ENCODE assay signal across 15 cellular contexts in the genomic region with DNA sequence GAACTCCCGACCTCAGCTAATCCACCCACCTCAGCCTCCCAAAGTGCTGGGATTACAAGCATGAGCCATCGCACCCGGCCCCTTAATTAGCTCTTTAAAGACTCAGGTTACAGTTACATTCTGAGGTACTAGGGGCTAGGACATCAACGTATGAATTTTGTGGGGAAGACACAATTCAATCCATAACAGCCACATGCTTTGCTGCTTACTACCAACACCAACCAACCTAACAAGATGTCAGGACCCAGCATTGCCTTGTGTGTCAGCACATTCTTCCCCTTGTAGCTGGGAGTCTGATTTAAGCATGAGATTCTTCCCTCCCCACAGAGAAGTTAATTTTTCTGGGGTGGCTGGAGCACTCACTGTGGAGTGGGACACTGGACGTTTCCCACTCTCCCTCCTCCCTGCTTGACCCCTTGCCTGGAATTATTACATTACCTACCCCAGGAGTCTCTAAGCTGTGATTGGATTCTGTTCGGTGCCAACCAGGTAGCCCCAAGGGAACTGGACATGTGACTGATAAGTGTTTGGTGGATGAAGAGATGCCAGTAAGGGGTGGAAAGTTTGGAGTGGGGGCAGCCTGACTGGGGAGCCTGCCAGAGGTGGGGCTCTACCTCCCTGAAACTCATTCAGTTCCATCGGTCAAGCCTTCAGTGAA.
"Had no signal": no experiment of that assay in that cellular context is flagged by ENCODE, and none has a peak within 500 bp of the region (broad histone marks: within the 10 kb centered on the region; RNA-seq: fewer than 3 reads in every experiment).

No MANE protein-coding gene starts in this region.

- DNase-seq: activated CD4-positive, alpha-beta T cell treated with anti-CD3 and anti-CD28 coated beads, Interleukin-2, amount 10 ng/mL, durations not matched to agents 24 days and 14 days; activated CD8-positive, alpha-beta T cell treated with anti-CD3 and anti-CD28 coated beads for 36 hours; activated naive CD4-positive, alpha-beta T cell treated with anti-CD3 and anti-CD28 coated beads for 36 hours; activated T-cell treated with anti-CD3 and anti-CD28 coated beads, Interleukin-2, amount 50 U/mL, for 1 hour; anterior cingulate cortex; effector CD4-positive, alpha-beta T cell; gastrocnemius medialis; heart left ventricle; left ventricle myocardium inferior; mesenchymal stem cell; naive thymus-derived CD8-positive, alpha-beta T cell; stimulated activated naive CD4-positive, alpha-beta T cell treated with Interleukin-2 at 50 U/mL for 16 hours; substantia nigra; T1000 had no signal

- ATAC-seq: activated CD8-positive, alpha-beta T cell treated with anti-CD3 and anti-CD28 coated beads for 36 hours; gastrocnemius medialis; heart left ventricle; naive thymus-derived CD8-positive, alpha-beta T cell had no signal

- H3K4me1 ChIP-seq: gastrocnemius medialis had no signal

- H3K9me3 ChIP-seq: gastrocnemius medialis, heart left ventricle, left ventricle myocardium inferior, tibial nerve had no signal

- H3K27ac ChIP-seq: gastrocnemius medialis, heart left ventricle, left ventricle myocardium inferior, tibial nerve had no signal

- H3K4me3 ChIP-seq: gastrocnemius medialis, heart left ventricle, left ventricle myocardium inferior, tibial nerve had no signal

- H3K36me3 ChIP-seq: gastrocnemius medialis, heart left ventricle, left ventricle myocardium inferior, tibial nerve had no signal

- H3K27me3 ChIP-seq: gastrocnemius medialis, heart left ventricle, tibial nerve had no signal
